In the genomic region with DNA sequence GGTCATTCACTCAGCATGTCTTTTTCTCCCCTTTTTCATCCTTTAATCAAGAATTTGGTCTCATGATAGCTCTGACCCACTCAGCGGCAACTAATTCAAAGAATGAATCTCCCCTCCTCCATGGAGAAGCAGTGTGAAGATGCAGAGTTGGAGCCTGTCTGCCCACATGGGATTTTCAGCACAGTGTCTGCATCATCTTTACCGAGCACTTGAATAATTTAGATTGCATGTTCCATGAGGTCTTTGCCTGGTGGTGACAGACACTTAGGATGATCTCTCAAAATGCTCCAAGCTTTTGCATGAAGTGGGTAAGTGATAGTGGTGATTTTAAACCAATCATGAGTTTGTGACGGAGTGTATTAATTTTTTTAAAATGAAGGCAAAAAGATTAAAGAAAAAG, we compare ENCODE assay signal across 14 cellular contexts.
"Had no signal": no experiment of that assay in that cellular context is flagged by ENCODE, and none has a peak within 500 bp of the region (broad histone marks: within the 10 kb centered on the region; RNA-seq: fewer than 3 reads in every experiment).

No MANE protein-coding gene starts in this region.

- H3K27ac Mint-ChIP-seq: activated CD4-positive, alpha-beta T cell treated with anti-CD3 and anti-CD28 coated beads, Interleukin-2, amount 10 ng/mL, durations not matched to agents 24 days and 14 days; activated naive CD8-positive, alpha-beta T cell treated with anti-CD3 and anti-CD28 coated beads for 36 hours; dendritic cell treated with granulocyte-macrophage colony-stimulating factor and Interleukin-4, amounts not matched to agents 40 ng/mL and 50 ng/mL, for 4 days had no signal

- H3K4me3 Mint-ChIP-seq: activated CD4-positive, alpha-beta T cell treated with anti-CD3 and anti-CD28 coated beads, Interleukin-2, amount 10 ng/mL, durations not matched to agents 24 days and 14 days; activated naive CD8-positive, alpha-beta T cell treated with anti-CD3 and anti-CD28 coated beads for 36 hours; dendritic cell treated with granulocyte-macrophage colony-stimulating factor and Interleukin-4, amounts not matched to agents 40 ng/mL and 50 ng/mL, for 4 days had no signal

- ATAC-seq: stimulated activated naive CD8-positive, alpha-beta T cell treated with anti-CD3 and anti-CD28 coated beads, Interleukin-15, Interleukin-2, amounts not matched to agents 100 U/mL and 50 U/mL, for 24 hours had no signal

- DNase-seq: activated CD4-positive, alpha-beta T cell treated with anti-CD3 and anti-CD28 coated beads, Interleukin-2, amount 10 ng/mL, durations not matched to agents 24 days and 14 days; activated CD4-positive, CD25-positive, alpha-beta regulatory T cell; activated gamma-delta T cell treated with Interleukin-2 at 50 U/mL for 16 hours; activated naive CD8-positive, alpha-beta T cell treated with anti-CD3 and anti-CD28 coated beads for 36 hours; brain microvascular endothelial cell; kidney; stimulated activated CD4-positive, alpha-beta T cell treated with anti-CD3 and anti-CD28 coated beads, Interleukin-4, amount 100 ng/mL, for 4 hours; stimulated activated CD8-positive, alpha-beta memory T cell treated with anti-CD3 and anti-CD28 coated beads, Interleukin-4, amount 100 ng/mL, for 48 hours; stimulated activated naive CD8-positive, alpha-beta T cell treated with anti-CD3 and anti-CD28 coated beads, Interleukin-15, Interleukin-2, amounts not matched to agents 100 U/mL and 50 U/mL, for 24 hours; upper lobe of right lung had no signal

- H3K9me3 ChIP-seq: ovary, SJCRH30, upper lobe of right lung had no signal

- H3K4me1 Mint-ChIP-seq: activated CD4-positive, alpha-beta T cell treated with anti-CD3 and anti-CD28 coated beads, Interleukin-2, amount 10 ng/mL, durations not matched to agents 24 days and 14 days; activated naive CD8-positive, alpha-beta T cell treated with anti-CD3 and anti-CD28 coated beads for 36 hours had no signal

- H3K27me3 ChIP-seq: brain microvascular endothelial cell, ovary, SJCRH30, upper lobe of right lung had no signal

- H3K36me3 Mint-ChIP-seq: activated naive CD8-positive, alpha-beta T cell treated with anti-CD3 and anti-CD28 coated beads for 36 hours had no signal

- H3K27ac ChIP-seq: brain microvascular endothelial cell, epithelial cell of prostate, ovary, upper lobe of right lung had no signal

- H3K4me3 ChIP-seq: ovary, SJCRH30, upper lobe of right lung had no signal

- H3K36me3 ChIP-seq: brain microvascular endothelial cell, ovary, SJCRH30, upper lobe of right lung had no signal

- H3K27me3 Mint-ChIP-seq: activated CD4-positive, alpha-beta T cell treated with anti-CD3 and anti-CD28 coated beads, Interleukin-2, amount 10 ng/mL, durations not matched to agents 24 days and 14 days; activated naive CD8-positive, alpha-beta T cell treated with anti-CD3 and anti-CD28 coated beads for 36 hours; dendritic cell treated with granulocyte-macrophage colony-stimulating factor and Interleukin-4, amounts not matched to agents 40 ng/mL and 50 ng/mL, for 4 days had no signal

- H3K9me3 Mint-ChIP-seq: activated CD4-positive, alpha-beta T cell treated with anti-CD3 and anti-CD28 coated beads, Interleukin-2, amount 10 ng/mL, durations not matched to agents 24 days and 14 days; activated naive CD8-positive, alpha-beta T cell treated with anti-CD3 and anti-CD28 coated beads for 36 hours had no signal

- H3K4me1 ChIP-seq: upper lobe of right lung had no signal
